ENCODE assay signal across 15 cellular contexts in genomic region chr20:2089447-2089846, GRCh38. TPM values are rescaled to one million over a fixed set of nuclear protein-coding genes. Genes with fewer than 3 reads are reported as not detected.
DNase-seq lines count a peak whose midpoint lies in the region; ATAC-seq and TF ChIP-seq lines count a peak whose summit lies in the region.
"Had no signal": no experiment of that assay in that cellular context is flagged by ENCODE, and none has a peak within 500 bp of the region (broad histone marks: within the 10 kb centered on the region; RNA-seq: fewer than 3 reads in every experiment).

No MANE protein-coding gene starts in this region.

- no peak overlapping the region for H3K56ac ChIP-seq in H9 (ENCODE audit: insufficient read length, low read depth, low read length)

- no peaks in the 10 kb centered on the region for H3K79me2 ChIP-seq in H9 (ENCODE audit: insufficient read depth, low read length)

- DNase-seq in H9 (no peak), WTC11 (ENCODE audit: low spot score) (no peak), osteocyte (ENCODE audit: extremely low spot score, unreplicated experiment) (peak; percentile 2), glutamatergic neuron (no peak), adrenal gland (no peak), type B pancreatic cell (ENCODE audit: extremely low spot score, unreplicated experiment) (no peak)
- DNase-seq: Calu3; CD8-positive, alpha-beta T cell; DMS79 treated with DMSO at 0.1 percent for 48 hours; GF-D8; HFFc6 had no signal

- H3K4me1 ChIP-seq in H9 (ENCODE audit: insufficient read depth, low read length), result peaks cover 3% of the 10 kb centered on the region; the same call in 1 of the 2 replicates
- peaks cover 17% of the 10 kb centered on the region; the same call in 1 of the 2 replicates for H3K4me1 ChIP-seq in iPS-20b (ENCODE audit: insufficient read depth, low read length)
- no peaks in the 10 kb centered on the region for H3K4me1 ChIP-seq in adrenal gland (replicated peaks in 1 of 2)
- H3K4me1 ChIP-seq: BLaER1 treated with 17β-estradiol and CSF1 and Interleukin-3, amounts not matched to agents 10 nM and 100 nM had no signal

- TF ChIP-seq CTCF in H9 (conservative IDR thresholded peaks at IDR 0.05) (no peak), WTC11 (IDR thresholded peaks at IDR 0.05) (no peak), osteocyte (IDR thresholded peaks at IDR 0.05) (no peak), glutamatergic neuron (IDR thresholded peaks at IDR 0.05; ENCODE audit: partially characterized antibody, unreplicated experiment) (no peak), adrenal gland (IDR thresholded peaks at IDR 0.05) (no peak), type B pancreatic cell (conservative IDR thresholded peaks at IDR 0.05) (no peak)

- peaks cover 38 to 50% of the 10 kb centered on the region in 2 experiments for H3K4me1 Mint-ChIP-seq in H9
- peaks cover 27% of the 10 kb centered on the region for H3K4me1 Mint-ChIP-seq in WTC11
- H3K4me1 Mint-ChIP-seq in osteocyte (ENCODE audit: unreplicated experiment), result no peaks in the 10 kb centered on the region
- H3K4me1 Mint-ChIP-seq in glutamatergic neuron (ENCODE audit: low read depth, unreplicated experiment), result no peaks in the 10 kb centered on the region
- H3K4me1 Mint-ChIP-seq in type B pancreatic cell (ENCODE audit: unreplicated experiment), result no peaks in the 10 kb centered on the region

- no peak overlapping the region for H2BK12ac ChIP-seq in H9 (ENCODE audit: insufficient read length, low read depth, low read length)

- H3K9ac ChIP-seq in H9 (ENCODE audit: extremely low read depth, insufficient read length, low read length), result no peak overlapping the region
- peak overlapping the region; percentile 21; the same call in 1 of the 2 replicates for H3K9ac ChIP-seq in iPS-20b (ENCODE audit: low read depth, low read length)
- H3K9ac ChIP-seq: BLaER1 treated with 17β-estradiol and CSF1 and Interleukin-3, amounts not matched to agents 10 nM and 100 nM had no signal

- H3K27me3 ChIP-seq in H9 (ENCODE audit: insufficient read depth, low read length) (no peaks in the 10 kb centered on the region), iPS-20b (ENCODE audit: insufficient read depth, low read length) (no peaks in the 10 kb centered on the region), adrenal gland (no peaks in the 10 kb centered on the region)
- H3K27me3 ChIP-seq: BLaER1 treated with 17β-estradiol and CSF1 and Interleukin-3, amounts not matched to agents 10 nM and 100 nM had no signal

- H2BK120ac ChIP-seq in H9 (ENCODE audit: low read depth, low read length, poor library complexity, severe bottlenecking), result no peak overlapping the region

- H3K4me3 Mint-ChIP-seq in H9, result no peak overlapping the region
- H3K4me3 Mint-ChIP-seq in WTC11, result no peak overlapping the region
- H3K4me3 Mint-ChIP-seq in osteocyte (ENCODE audit: unreplicated experiment), result no peak overlapping the region
- no peak overlapping the region for H3K4me3 Mint-ChIP-seq in glutamatergic neuron (ENCODE audit: unreplicated experiment)
- H3K4me3 Mint-ChIP-seq in type B pancreatic cell, result no peak overlapping the region
- H3K4me3 Mint-ChIP-seq: B cell; CD8-positive, alpha-beta T cell; HFFc6 had no signal

- peaks cover 0 to 4% of the 10 kb centered on the region in 2 experiments; a peak in 2 of 5 replicates for H3K9me3 Mint-ChIP-seq in H9
- no peaks in the 10 kb centered on the region for H3K9me3 Mint-ChIP-seq in WTC11
- no peaks in the 10 kb centered on the region for H3K9me3 Mint-ChIP-seq in osteocyte (ENCODE audit: unreplicated experiment)
- no peaks in the 10 kb centered on the region for H3K9me3 Mint-ChIP-seq in glutamatergic neuron (ENCODE audit: unreplicated experiment)
- H3K9me3 Mint-ChIP-seq in type B pancreatic cell, result no peaks in the 10 kb centered on the region
- H3K9me3 Mint-ChIP-seq: CD8-positive, alpha-beta T cell; HFFc6 had no signal

- no peak overlapping the region for H2AK5ac ChIP-seq in H9 (ENCODE audit: insufficient read length, low read length)

- H3K79me1 ChIP-seq in H9 (ENCODE audit: insufficient read depth, low read depth, low read length, poor library complexity, severe bottlenecking), result no peaks in the 10 kb centered on the region

- no peak overlapping the region for H2BK5ac ChIP-seq in H9 (ENCODE audit: insufficient read length, low read length)

- TF ChIP-seq POLR2A in adrenal gland (IDR thresholded peaks at IDR 0.05), result no peak

- no peak overlapping the region for H3K4ac ChIP-seq in H9 (ENCODE audit: low read depth, low read length)

- no peak overlapping the region for H2BK20ac ChIP-seq in H9 (ENCODE audit: low read depth, low read length, poor library complexity, severe bottlenecking)

- no peak overlapping the region for H2BK15ac ChIP-seq in H9 (ENCODE audit: low read depth, low read length)

- no peak overlapping the region for H2AFZ ChIP-seq in H9 (ENCODE audit: low read length)

- H3K9me3 ChIP-seq in H9 (ENCODE audit: control insufficient read depth, low read depth, low read length), result no peaks in the 10 kb centered on the region
- H3K9me3 ChIP-seq in iPS-20b (ENCODE audit: insufficient read depth, low read depth, low read length), result no peaks in the 10 kb centered on the region
- no peaks in the 10 kb centered on the region for H3K9me3 ChIP-seq in adrenal gland (replicated peaks in 1 of 3)
- H3K9me3 ChIP-seq: BLaER1 treated with 17β-estradiol and CSF1 and Interleukin-3, amounts not matched to agents 10 nM and 100 nM had no signal

- CTCF ChIA-PET in WTC11 (lab: Charles Lee), result interaction anchor here (0.6 to 1.1 kb wide), 5 partner anchors 83 to 299 kb away, joined by 3 to 7 read pairs (median 4); no protein-coding TSS in a partner anchor

- POLR2A ChIA-PET in WTC11 (lab: Charles Lee), result no interaction called here

- H4K91ac ChIP-seq in H9 (ENCODE audit: insufficient read length, low read depth, low read length), result no peak overlapping the region

- H3K4me2 ChIP-seq in H9 (ENCODE audit: insufficient read depth, insufficient read length, low read length), result no peak overlapping the region
- H3K4me2 ChIP-seq: BLaER1 treated with 17β-estradiol and CSF1 and Interleukin-3, amounts not matched to agents 10 nM and 100 nM had no signal

- H3K36me3 ChIP-seq in iPS-20b (ENCODE audit: insufficient read depth, low read depth, low read length) (no peaks in the 10 kb centered on the region), adrenal gland (replicated peaks in 1 of 2) (no peaks in the 10 kb centered on the region)
- H3K36me3 ChIP-seq: BLaER1 treated with 17β-estradiol and CSF1 and Interleukin-3, amounts not matched to agents 10 nM and 100 nM had no signal

- no peak overlapping the region for H4K5ac ChIP-seq in H9 (ENCODE audit: insufficient read length, low read depth, low read length)

- ATAC-seq in WTC11, result peak; percentile 80
- ATAC-seq: CD8-positive, alpha-beta T cell; HCT116 had no signal

- H3K36me3 Mint-ChIP-seq in H9 (ENCODE audit: insufficient read depth in 1 of 3, low read depth in 3 of 3), result no peaks in the 10 kb centered on the region; a peak in 1 of 7 replicates
- H3K36me3 Mint-ChIP-seq in WTC11, result no peaks in the 10 kb centered on the region
- H3K36me3 Mint-ChIP-seq in osteocyte (ENCODE audit: unreplicated experiment), result no peaks in the 10 kb centered on the region
- no peaks in the 10 kb centered on the region for H3K36me3 Mint-ChIP-seq in glutamatergic neuron (ENCODE audit: unreplicated experiment)
- H3K36me3 Mint-ChIP-seq in type B pancreatic cell, result no peaks in the 10 kb centered on the region
- H3K36me3 Mint-ChIP-seq: CD8-positive, alpha-beta T cell had no signal

- H4K20me1 ChIP-seq in H9 (ENCODE audit: control insufficient read depth, insufficient read depth, insufficient read length), result no peaks in the 10 kb centered on the region
- H4K20me1 ChIP-seq: BLaER1 treated with 17β-estradiol and CSF1 and Interleukin-3, amounts not matched to agents 10 nM and 100 nM had no signal

- H3T11ph ChIP-seq in H9 (ENCODE audit: low read length), result no peak overlapping the region

- H3K27ac ChIP-seq in H9 (ENCODE audit: insufficient read length, low read depth, low read length) (no peak overlapping the region), iPS-20b (ENCODE audit: low read length) (peak overlapping the region; percentile 37), adrenal gland (no peak overlapping the region)
- H3K27ac ChIP-seq: BLaER1 treated with 17β-estradiol and CSF1 and Interleukin-3, amounts not matched to agents 10 nM and 100 nM had no signal

- H3K27me3 Mint-ChIP-seq in H9 (ENCODE audit: low read depth) (peaks cover 3% of the 10 kb centered on the region; the same call in 1 of the 2 replicates), WTC11 (ENCODE audit: low read depth) (no peaks in the 10 kb centered on the region; the same call in 1 of the 2 replicates), osteocyte (ENCODE audit: unreplicated experiment) (peaks cover 58% of the 10 kb centered on the region), glutamatergic neuron (ENCODE audit: unreplicated experiment) (no peaks in the 10 kb centered on the region), type B pancreatic cell (peaks cover 64% of the 10 kb centered on the region)

- H3K23ac ChIP-seq in H9 (ENCODE audit: insufficient read length, low read depth, low read length), result no peak overlapping the region

- H3K23me2 ChIP-seq in H9 (ENCODE audit: insufficient read length, low read depth, low read length, poor library complexity, severe bottlenecking), result no peaks in the 10 kb centered on the region

- no peak overlapping the region for H3K14ac ChIP-seq in H9 (ENCODE audit: insufficient read depth, low read length)

- H3K27ac Mint-ChIP-seq in H9 (peak overlapping the region in 2 of 3 experiments; percentile 37 to 87; a peak in 4 of 7 replicates), WTC11 (peak overlapping the region; percentile 23), osteocyte (ENCODE audit: unreplicated experiment) (no peak overlapping the region), glutamatergic neuron (ENCODE audit: unreplicated experiment) (no peak overlapping the region), type B pancreatic cell (no peak overlapping the region)
- H3K27ac Mint-ChIP-seq: B cell; CD8-positive, alpha-beta T cell; HFFc6 had no signal

- intact Hi-C loops in adrenal gland (cut with DNase I), result loop anchor here in 1 of 2 donors (5.0 kb wide), 1 partner anchor 83 kb away; no protein-coding TSS in a partner anchor

- no peak overlapping the region for H4K8ac ChIP-seq in H9 (replicated peaks; ENCODE audit: insufficient read length, low read depth, low read length)

- no CpG with 5 or more reads among the region's 5 CpGs for WGBS in H9 (ENCODE audit: extremely low coverage, insufficient read length, low lambda C conversion rate)
- 62 to 77% (median 69%) methylated on average over 5 of the region's 5 CpGs for WGBS in adrenal gland, 4 donors

- H3K4me3 ChIP-seq in iPS-20b (ENCODE audit: low read length) (peak overlapping the region; percentile 36; the same call in 1 of the 2 replicates), adrenal gland (no peak overlapping the region)
- H3K4me3 ChIP-seq: BLaER1 treated with 17β-estradiol and CSF1 and Interleukin-3, amounts not matched to agents 10 nM and 100 nM had no signal

- H3K18ac ChIP-seq in H9 (ENCODE audit: insufficient read length, low read depth, low read length), result no peak overlapping the region

RNA-seq across cellular contexts. Expression of gene STK35, which starts 12.2 kb away (rescaled TPM):
- total RNA-seq in H9 (2021) (65.2 and 66.2 TPM in 2 replicates), WTC11 (2021) (35.8 to 37.2 TPM (median 35.9 TPM) in 3 replicates), osteocyte (15.6 and 16.3 TPM in 2 replicates), glutamatergic neuron (ENCODE audit: unreplicated experiment) (17.4 TPM), adrenal gland (10 to 100 TPM; 18.4 to 32.8 (median 23.8) TPM), type B pancreatic cell (ENCODE audit: low replicate concordance) (28.3 and 28.9 TPM in 2 replicates)
- 10 to 100 TPM in 1 of 3 donors, 1 to 10 TPM in 2; 7.2 to 16.8 (median 7.3) TPM for polyA plus RNA-seq in adrenal gland

Comparison
In these comparisons a context has a peak if more than half of its experiments do, and no peak if none do; other contexts are left out.
1. H3K27ac Mint-ChIP-seq: peak in H9 (2 of 3) and WTC11 (single experiment); none in osteocyte (single experiment), glutamatergic neuron (single experiment) and type B pancreatic cell (single experiment).